Comparison of ENCODE assay signal across 39 cellular contexts in the genomic region with DNA sequence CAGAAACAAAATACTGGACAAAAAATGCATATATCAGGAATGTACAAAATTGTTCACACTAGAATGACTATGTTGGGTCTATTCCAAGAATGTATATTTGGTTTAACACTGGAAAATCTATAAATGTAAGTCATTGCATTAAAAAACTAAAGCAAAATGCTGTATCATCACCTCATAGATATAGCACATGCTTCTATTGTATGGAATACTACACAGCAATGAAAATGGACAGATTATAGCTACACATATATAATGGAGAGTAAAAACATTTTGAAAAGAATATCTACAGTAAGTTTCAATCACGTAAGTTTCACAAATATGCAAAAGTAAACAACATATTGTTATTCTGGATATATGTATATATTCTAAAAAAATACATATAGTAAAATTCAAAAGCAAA.
"Had no signal": no experiment of that assay in that cellular context is flagged by ENCODE, and none has a peak within 500 bp of the region (broad histone marks: within the 10 kb centered on the region; RNA-seq: fewer than 3 reads in every experiment).

No MANE protein-coding gene starts in this region.

- H3K27ac ChIP-seq: adrenal gland, ascending aorta, body of pancreas, brain microvascular endothelial cell, breast epithelium, cardiac muscle cell had no signal

- H3K4me3 Mint-ChIP-seq: activated naive CD4-positive, alpha-beta T cell treated with anti-CD3 and anti-CD28 coated beads for 36 hours; activated naive CD4-positive, alpha-beta T cell treated with anti-CD3 and anti-CD28 coated beads, Interleukin-2, amount 10 ng/mL, durations not matched to agents 7 days and 5 days; activated naive CD4-positive, alpha-beta T cell treated with anti-CD3 and anti-CD28 coated beads, Interleukin-2, amount 50 U/mL, for 24 hours; activated naive CD8-positive, alpha-beta T cell; activated naive CD8-positive, alpha-beta T cell treated with anti-CD3 and anti-CD28 coated beads for 36 hours; activated naive CD8-positive, alpha-beta T cell treated with anti-CD3 and anti-CD28 coated beads, Interleukin-2, amount 10 ng/mL, durations not matched to agents 7 days and 5 days; activated naive CD8-positive, alpha-beta T cell treated with anti-CD3 and anti-CD28 coated beads, Interleukin-2, amount 50 U/mL, for 24 hours; activated T-cell treated with anti-CD3 and anti-CD28 coated beads, Interleukin-2, amount 50 U/mL, for 24 hours; activated T-cell treated with anti-CD3 and anti-CD28 coated beads, Interleukin-2, amount 50 U/mL, for 4 hours; activated T-cell treated with anti-CD3 and anti-CD28 coated beads, Interleukin-2, amount 50 U/mL, for 72 hours; activated T-helper 1 cell treated with anti-CD3 and anti-CD28 coated beads, Interleukin-12 subunit alpha, Interleukin-12 subunit beta, Interleukin-2, Interleukin-4 antibody, amounts not matched to agents 30 ng/mL and 10 ng/mL and 1 ng/mL, durations not matched to agents 14 hours and 24 hours and 36 hours; activated T-helper 17 cell treated with anti-CD3 and anti-CD28 coated beads, Interleukin-2, amount 50 U/mL, for 72 hours; brain; central memory CD8-positive, alpha-beta T cell had no signal

- DNase-seq: activated effector memory CD4-positive, alpha-beta T cell treated with anti-CD3 and anti-CD28 coated beads, Interleukin-2, amount 50 U/mL, for 16 hours; activated effector memory CD4-positive, alpha-beta T cell treated with Interleukin-2 at 50 U/mL for 16 hours; activated gamma-delta T cell; activated gamma-delta T cell treated with Interleukin-2 at 50 U/mL for 16 hours; activated naive CD4-positive, alpha-beta T cell; activated naive CD4-positive, alpha-beta T cell treated with anti-CD3 and anti-CD28 coated beads for 36 hours; activated naive CD4-positive, alpha-beta T cell treated with anti-CD3 and anti-CD28 coated beads, Interleukin-2, amount 10 ng/mL, durations not matched to agents 7 days and 5 days; activated naive CD4-positive, alpha-beta T cell treated with anti-CD3 and anti-CD28 coated beads, Interleukin-2, amount 50 U/mL, for 16 hours; activated naive CD4-positive, alpha-beta T cell treated with Interleukin-2 at 50 U/mL for 16 hours; activated naive CD8-positive, alpha-beta T cell treated with anti-CD3 and anti-CD28 coated beads for 36 hours; activated naive CD8-positive, alpha-beta T cell treated with anti-CD3 and anti-CD28 coated beads, Interleukin-2, amount 10 ng/mL, durations not matched to agents 7 days and 5 days; activated naive CD8-positive, alpha-beta T cell treated with anti-CD3 and anti-CD28 coated beads, Interleukin-2, amount 50 U/mL, for 24 hours; activated T-cell treated with anti-CD3 and anti-CD28 coated beads, Interleukin-2, amount 50 U/mL, for 24 hours; activated T-cell treated with anti-CD3 and anti-CD28 coated beads, Interleukin-2, amount 50 U/mL, for 4 hours; activated T-cell treated with anti-CD3 and anti-CD28 coated beads, Interleukin-2, amount 50 U/mL, for 48 hours; activated T-cell treated with anti-CD3 and anti-CD28 coated beads, Interleukin-2, amount 50 U/mL, for 72 hours; adrenal gland; amniotic stem cell; amygdala; anterior cingulate cortex; aorta; body of pancreas; brain microvascular endothelial cell; caudate nucleus; central memory CD4-positive, alpha-beta T cell; cerebellar nuclear complex had no signal

- H3K36me3 Mint-ChIP-seq: activated naive CD4-positive, alpha-beta T cell treated with anti-CD3 and anti-CD28 coated beads, Interleukin-2, amount 10 ng/mL, durations not matched to agents 7 days and 5 days; activated naive CD8-positive, alpha-beta T cell treated with anti-CD3 and anti-CD28 coated beads for 36 hours; brain had no signal

- H3K9me3 ChIP-seq: adrenal gland, ascending aorta, body of pancreas, breast epithelium had no signal

- H3K4me3 ChIP-seq: adrenal gland, ascending aorta, body of pancreas, breast epithelium, cardiac muscle cell had no signal

- H3K27me3 ChIP-seq: adrenal gland, ascending aorta, body of pancreas, brain microvascular endothelial cell, breast epithelium, cardiac muscle cell had no signal

- ATAC-seq: activated naive CD4-positive, alpha-beta T cell treated with anti-CD3 and anti-CD28 coated beads, Interleukin-2, amount 50 U/mL, for 72 hours; activated naive CD8-positive, alpha-beta T cell treated with anti-CD3 and anti-CD28 coated beads, Interleukin-2, amount 50 U/mL, for 24 hours; activated T-cell treated with anti-CD3 and anti-CD28 coated beads, Interleukin-2, amount 50 U/mL, for 4 hours; activated T-cell treated with anti-CD3 and anti-CD28 coated beads, Interleukin-2, amount 50 U/mL, for 72 hours; activated T-helper 17 cell treated with anti-CD3 and anti-CD28 coated beads, Interleukin-2, amount 50 U/mL, for 72 hours; body of pancreas had no signal

- H3K27me3 Mint-ChIP-seq: activated naive CD4-positive, alpha-beta T cell treated with anti-CD3 and anti-CD28 coated beads, Interleukin-2, amount 10 ng/mL, durations not matched to agents 7 days and 5 days; activated naive CD4-positive, alpha-beta T cell treated with anti-CD3 and anti-CD28 coated beads, Interleukin-2, amount 50 U/mL, for 24 hours; activated naive CD8-positive, alpha-beta T cell; activated naive CD8-positive, alpha-beta T cell treated with anti-CD3 and anti-CD28 coated beads for 36 hours; activated naive CD8-positive, alpha-beta T cell treated with anti-CD3 and anti-CD28 coated beads, Interleukin-2, amount 10 ng/mL, durations not matched to agents 7 days and 5 days; activated naive CD8-positive, alpha-beta T cell treated with anti-CD3 and anti-CD28 coated beads, Interleukin-2, amount 50 U/mL, for 24 hours; activated T-cell treated with anti-CD3 and anti-CD28 coated beads, Interleukin-2, amount 50 U/mL, for 24 hours; activated T-helper 17 cell treated with anti-CD3 and anti-CD28 coated beads, Interleukin-2, amount 50 U/mL, for 72 hours; central memory CD8-positive, alpha-beta T cell had no signal

- H3K4me1 ChIP-seq: adrenal gland, ascending aorta, body of pancreas, breast epithelium had no signal

- H3K27ac Mint-ChIP-seq: activated naive CD4-positive, alpha-beta T cell treated with anti-CD3 and anti-CD28 coated beads for 36 hours; activated naive CD4-positive, alpha-beta T cell treated with anti-CD3 and anti-CD28 coated beads, Interleukin-2, amount 10 ng/mL, durations not matched to agents 7 days and 5 days; activated naive CD4-positive, alpha-beta T cell treated with anti-CD3 and anti-CD28 coated beads, Interleukin-2, amount 50 U/mL, for 24 hours; activated naive CD4-positive, alpha-beta T cell treated with anti-CD3 and anti-CD28 coated beads, Interleukin-2, amount 50 U/mL, for 72 hours; activated naive CD8-positive, alpha-beta T cell; activated naive CD8-positive, alpha-beta T cell treated with anti-CD3 and anti-CD28 coated beads for 36 hours; activated naive CD8-positive, alpha-beta T cell treated with anti-CD3 and anti-CD28 coated beads, Interleukin-2, amount 10 ng/mL, durations not matched to agents 7 days and 5 days; activated naive CD8-positive, alpha-beta T cell treated with anti-CD3 and anti-CD28 coated beads, Interleukin-2, amount 50 U/mL, for 24 hours; activated T-cell treated with anti-CD3 and anti-CD28 coated beads, Interleukin-2, amount 50 U/mL, for 24 hours; activated T-helper 1 cell treated with anti-CD3 and anti-CD28 coated beads, Interleukin-12 subunit alpha, Interleukin-12 subunit beta, Interleukin-2, Interleukin-4 antibody, amounts not matched to agents 30 ng/mL and 10 ng/mL and 1 ng/mL, durations not matched to agents 14 hours and 24 hours and 36 hours; activated T-helper 17 cell treated with anti-CD3 and anti-CD28 coated beads, Interleukin-2, amount 50 U/mL, for 72 hours; activated T-helper 2 cell treated with anti-CD3 and anti-CD28 coated beads, Interferon-gamma antibody, Interleukin-2, Interleukin-4, amounts not matched to agents 10 μg/mL and 5 μg/mL and 100 μg/mL, durations not matched to agents 14 hours and 24 hours and 36 hours; brain had no signal

- H3K36me3 ChIP-seq: adrenal gland, ascending aorta, brain microvascular endothelial cell, breast epithelium, cardiac muscle cell had no signal

- H3K4me1 Mint-ChIP-seq: activated naive CD4-positive, alpha-beta T cell treated with anti-CD3 and anti-CD28 coated beads, Interleukin-2, amount 10 ng/mL, durations not matched to agents 7 days and 5 days; activated naive CD4-positive, alpha-beta T cell treated with anti-CD3 and anti-CD28 coated beads, Interleukin-2, amount 50 U/mL, for 24 hours; activated naive CD8-positive, alpha-beta T cell treated with anti-CD3 and anti-CD28 coated beads, Interleukin-2, amount 10 ng/mL, durations not matched to agents 7 days and 5 days; activated naive CD8-positive, alpha-beta T cell treated with anti-CD3 and anti-CD28 coated beads, Interleukin-2, amount 50 U/mL, for 24 hours; activated T-helper 17 cell treated with anti-CD3 and anti-CD28 coated beads, Interleukin-2, amount 50 U/mL, for 72 hours; brain; central memory CD8-positive, alpha-beta T cell had no signal

- FAIRE-seq: astrocyte, bronchial epithelial cell had no signal

- H3K9me3 Mint-ChIP-seq: activated naive CD4-positive, alpha-beta T cell treated with anti-CD3 and anti-CD28 coated beads for 36 hours; activated naive CD4-positive, alpha-beta T cell treated with anti-CD3 and anti-CD28 coated beads, Interleukin-2, amount 10 ng/mL, durations not matched to agents 7 days and 5 days; activated naive CD4-positive, alpha-beta T cell treated with anti-CD3 and anti-CD28 coated beads, Interleukin-2, amount 50 U/mL, for 24 hours; activated naive CD4-positive, alpha-beta T cell treated with anti-CD3 and anti-CD28 coated beads, Interleukin-2, amount 50 U/mL, for 72 hours; activated T-cell treated with anti-CD3 and anti-CD28 coated beads, Interleukin-2, amount 50 U/mL, for 24 hours; activated T-cell treated with anti-CD3 and anti-CD28 coated beads, Interleukin-2, amount 50 U/mL, for 4 hours; activated T-cell treated with anti-CD3 and anti-CD28 coated beads, Interleukin-2, amount 50 U/mL, for 72 hours; activated T-helper 17 cell treated with anti-CD3 and anti-CD28 coated beads, Interleukin-2, amount 50 U/mL, for 72 hours; activated T-helper 2 cell treated with anti-CD3 and anti-CD28 coated beads, Interferon-gamma antibody, Interleukin-2, Interleukin-4, amounts not matched to agents 10 μg/mL and 5 μg/mL and 100 μg/mL, durations not matched to agents 14 hours and 24 hours and 36 hours; central memory CD8-positive, alpha-beta T cell had no signal
